ENCODE assay signal across 16 cellular contexts in the genomic region with DNA sequence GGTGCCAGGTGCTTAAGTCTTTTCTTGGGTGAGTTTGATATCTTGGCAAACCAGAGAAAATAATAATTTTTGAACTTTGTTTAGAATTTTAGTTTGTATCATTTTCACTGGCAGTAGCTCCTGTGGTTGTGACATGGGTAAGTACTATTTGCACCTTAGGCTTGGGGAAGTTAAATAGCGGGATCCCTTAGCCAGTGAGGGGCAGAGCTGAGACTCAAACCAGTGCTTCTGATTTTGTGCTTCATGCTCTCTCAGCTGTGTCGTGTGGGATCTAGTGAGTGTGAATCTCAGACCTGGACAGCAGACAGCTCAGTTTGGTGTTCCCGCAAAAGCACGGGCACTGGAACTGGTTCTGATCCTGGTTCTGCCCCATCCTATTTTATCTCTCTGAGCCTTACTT. TPM values are rescaled to one million over a fixed set of nuclear protein-coding genes. Genes with fewer than 3 reads are reported as not detected.
DNase-seq lines count a peak whose midpoint lies in the region; ATAC-seq and TF ChIP-seq lines count a peak whose summit lies in the region.
"Had no signal": no experiment of that assay in that cellular context is flagged by ENCODE, and none has a peak within 500 bp of the region (broad histone marks: within the 10 kb centered on the region; RNA-seq: fewer than 3 reads in every experiment).

No MANE protein-coding gene starts in this region.

- no peak overlapping the region for H3K23ac ChIP-seq in mesendoderm (ENCODE audit: low read length)

- no peak overlapping the region for H3K9ac ChIP-seq in mesendoderm (ENCODE audit: low read length)

- H2BK5ac ChIP-seq in mesendoderm (ENCODE audit: low read length): no peak overlapping the region

- H3K4me1 Mint-ChIP-seq in CD8-positive, alpha-beta T cell (ENCODE audit: low read depth): peaks cover 57% of the 10 kb centered on the region

- H3K4me3 Mint-ChIP-seq in CD8-positive, alpha-beta T cell: no peak overlapping the region
- H3K4me3 Mint-ChIP-seq: activated B cell treated with CpG ODN at 0.5 μM for 24 hours had no signal

- peaks cover 13% of the 10 kb centered on the region for H3K79me1 ChIP-seq in mesendoderm (ENCODE audit: low read length)

- ATAC-seq in CD8-positive, alpha-beta T cell: no peak
- ATAC-seq in HG03108 (IDR thresholded peaks at IDR 0.05; ENCODE audit: unreplicated experiment) (no peak), GM21515 (IDR thresholded peaks at IDR 0.05; ENCODE audit: unreplicated experiment) (no peak), HG03342 (IDR thresholded peaks at IDR 0.05; ENCODE audit: unreplicated experiment) (no peak)
- ATAC-seq: esophagus mucosa had no signal

- intact Hi-C loops in CD8-positive, alpha-beta T cell (cut with DNase I, micrococcal nuclease): no loop called here
- intact Hi-C loops in OCI-LY7 (cut with micrococcal nuclease; ENCODE audit: unreplicated experiment): no loop called here

- peaks cover 14% of the 10 kb centered on the region for H4K20me1 ChIP-seq in OCI-LY7 (ENCODE audit: insufficient read depth, low read length)

- H3K56ac ChIP-seq in mesendoderm (ENCODE audit: low read length): no peak overlapping the region

- TF ChIP-seq CTCF in CD8-positive, alpha-beta T cell (IDR thresholded peaks at IDR 0.05): no peak
- TF ChIP-seq CTCF in OCI-LY7 (conservative IDR thresholded peaks at IDR 0.05; ENCODE audit: low read length): no peak

- H3K4ac ChIP-seq in mesendoderm (ENCODE audit: low read depth, low read length): no peak overlapping the region

- no peak overlapping the region for H2BK120ac ChIP-seq in mesendoderm (ENCODE audit: low read depth, low read length)

- TSS peak; percentile 18 for BruUV-seq in OCI-LY7 (replicated peaks; lab: Mats Ljungman, UMichigan)

- POLR2A ChIA-PET in CD8-positive, alpha-beta T cell (lab: Charles Lee): no interaction called here
- POLR2A ChIA-PET in OCI-LY7 (lab: Charles Lee): interaction anchor here (0.7 to 1.1 kb wide), 2 partner anchors 49 to 441 kb away, joined by 3 read pairs; partner anchors contain the start of gene METTL25B

- H3K27me3 Mint-ChIP-seq in CD8-positive, alpha-beta T cell (ENCODE audit: low read depth): no peaks in the 10 kb centered on the region
- H3K27me3 Mint-ChIP-seq: activated B cell treated with CpG ODN at 0.5 μM for 24 hours had no signal

- no peaks in the 10 kb centered on the region for H3K9me3 ChIP-seq in CD8-positive, alpha-beta T cell (ENCODE audit: low read length)
- H3K9me3 ChIP-seq in OCI-LY7 (ENCODE audit: low read length): no peaks in the 10 kb centered on the region
- H3K9me3 ChIP-seq: adrenal gland, SJSA1, thyroid gland had no signal

- peaks cover 89% of the 10 kb centered on the region for H3K79me2 ChIP-seq in OCI-LY7 (ENCODE audit: insufficient read depth, low read depth, low read length)
- H3K79me2 ChIP-seq in mesendoderm (ENCODE audit: control insufficient read depth, insufficient read depth, low read length): peaks cover 66% of the 10 kb centered on the region

- CTCF ChIA-PET in CD8-positive, alpha-beta T cell (lab: Charles Lee): interaction anchor here (1.0 kb wide), 2 partner anchors 49 to 51 kb away, joined by 3 to 5 read pairs; partner anchors contain the start of genes ISG20L2 and METTL25B
- CTCF ChIA-PET in OCI-LY7 (lab: Charles Lee; ENCODE audit: unreplicated experiment): no interaction called here

- H3K27ac ChIP-seq in CD8-positive, alpha-beta T cell (ENCODE audit: low read depth, low read length): no peak overlapping the region
- H3K27ac ChIP-seq in OCI-LY7 (ENCODE audit: low read depth, low read length, poor library complexity, severe bottlenecking): no peak overlapping the region
- no peak overlapping the region for H3K27ac ChIP-seq in mesendoderm (ENCODE audit: low read depth, low read length)
- H3K27ac ChIP-seq: SJSA1, thyroid gland had no signal

- H3K9me2 ChIP-seq in OCI-LY7 (ENCODE audit: insufficient read depth, low read length): no peaks in the 10 kb centered on the region

- peaks cover 38% of the 10 kb centered on the region for H3K36me3 Mint-ChIP-seq in CD8-positive, alpha-beta T cell

- H3K27me3 ChIP-seq in CD8-positive, alpha-beta T cell (ENCODE audit: insufficient read depth, low read length): no peaks in the 10 kb centered on the region
- no peaks in the 10 kb centered on the region for H3K27me3 ChIP-seq in mesendoderm (ENCODE audit: insufficient read depth, low read length, poor library complexity)
- H3K27me3 ChIP-seq: adrenal gland, SJSA1, thyroid gland had no signal

- peak overlapping the region; percentile 74 for H3K27ac Mint-ChIP-seq in CD8-positive, alpha-beta T cell
- H3K27ac Mint-ChIP-seq: activated B cell treated with CpG ODN at 0.5 μM for 24 hours had no signal

- WGBS in mesendoderm (ENCODE audit: extremely low coverage, insufficient coverage, low lambda C conversion rate): no CpG with 5 or more reads among the region's 4 CpGs

- no peaks in the 10 kb centered on the region for H3K9me3 Mint-ChIP-seq in CD8-positive, alpha-beta T cell
- H3K9me3 Mint-ChIP-seq: activated B cell treated with CpG ODN at 0.5 μM for 24 hours had no signal

- no peak overlapping the region for H4K8ac ChIP-seq in mesendoderm (ENCODE audit: low read depth, low read length)

- H2BK15ac ChIP-seq in mesendoderm (replicated peaks; ENCODE audit: low read depth): no peak overlapping the region

- H3K18ac ChIP-seq in mesendoderm (ENCODE audit: low read length): no peak overlapping the region

- H3K4me3 ChIP-seq in CD8-positive, alpha-beta T cell (ENCODE audit: low read depth, low read length): no peak overlapping the region
- H3K4me3 ChIP-seq in OCI-LY7 (ENCODE audit: low read depth, low read length, poor library complexity, severe bottlenecking) (no peak overlapping the region), mesendoderm (ENCODE audit: low read length) (no peak overlapping the region)
- H3K4me3 ChIP-seq: adrenal gland, SJSA1, thyroid gland had no signal

- peaks cover 3% of the 10 kb centered on the region for H3K36me3 ChIP-seq in CD8-positive, alpha-beta T cell (ENCODE audit: insufficient read depth, low read length)
- peaks cover 70% of the 10 kb centered on the region for H3K36me3 ChIP-seq in OCI-LY7 (ENCODE audit: insufficient read depth, low read length)
- peaks cover 3% of the 10 kb centered on the region for H3K36me3 ChIP-seq in mesendoderm (ENCODE audit: control insufficient read depth, insufficient read depth, low read length)
- H3K36me3 ChIP-seq: adrenal gland, thyroid gland had no signal

- peaks cover 24% of the 10 kb centered on the region for H3K4me1 ChIP-seq in CD8-positive, alpha-beta T cell (ENCODE audit: insufficient read depth, low read length)
- H3K4me1 ChIP-seq in OCI-LY7 (ENCODE audit: insufficient read depth, low read length, poor library complexity, severe bottlenecking): peaks cover 6% of the 10 kb centered on the region
- H3K4me1 ChIP-seq in mesendoderm (ENCODE audit: control insufficient read depth, low read depth, low read length): peaks cover 2% of the 10 kb centered on the region
- H3K4me1 ChIP-seq: SJSA1 had no signal

- H3K4me2 ChIP-seq in OCI-LY7 (ENCODE audit: low read length) (no peak overlapping the region), mesendoderm (ENCODE audit: low read length) (no peak overlapping the region)

- no peak overlapping the region for H2AK5ac ChIP-seq in mesendoderm (ENCODE audit: low read length)

- H4K5ac ChIP-seq in mesendoderm (ENCODE audit: low read length): no peak overlapping the region

- no peak overlapping the region for H2AFZ ChIP-seq in OCI-LY7 (ENCODE audit: low read length)

- no peak for DNase-seq in CD8-positive, alpha-beta T cell
- DNase-seq in OCI-LY7 (ENCODE audit: low spot score) (no peak), mesendoderm (peak; percentile 22)
- DNase-seq: activated B cell treated with CpG ODN at 0.5 μM for 24 hours; NCI-H1417 treated with DMSO at 0.1 percent for 48 hours; NCI-H2171; NCI-H69; nucleus accumbens; stimulated activated naive CD4-positive, alpha-beta T cell had no signal

RNA-seq across cellular contexts. Expression of gene PRCC, which starts 9.6 kb away (rescaled TPM):
- 10 to 100 TPM; 55.6 to 58.4 TPM for total RNA-seq in CD8-positive, alpha-beta T cell
- 53.7 and 54.0 TPM in 2 replicates for total RNA-seq in OCI-LY7 (2014; rRNA removed; shearing (Covaris generic))
- total RNA-seq in OCI-LY7 (2022): 81.5 and 82.9 TPM in 2 replicates
- 153 TPM for polyA plus RNA-seq in mesendoderm (2013, experiment 1 of 2)
- polyA plus RNA-seq in mesendoderm (2013, experiment 2 of 2): 139 TPM

RNA-seq across cellular contexts. Expression of gene HDGF, which starts 25.5 kb away (rescaled TPM):
- total RNA-seq in CD8-positive, alpha-beta T cell: 10 to 100 TPM; 63.1 to 70.6 TPM
- total RNA-seq in OCI-LY7 (2014; rRNA removed; shearing (Covaris generic)): 291 and 346 TPM in 2 replicates
- 315 and 329 TPM in 2 replicates for total RNA-seq in OCI-LY7 (2022)
- 388 TPM for polyA plus RNA-seq in mesendoderm (2013, experiment 1 of 2)
- polyA plus RNA-seq in mesendoderm (2013, experiment 2 of 2): 388 TPM

RNA-seq across cellular contexts. Expression of gene MRPL24, which starts 36.1 kb away (rescaled TPM):
- total RNA-seq in CD8-positive, alpha-beta T cell: 10 to 100 TPM in 1 of 2 experiments, 1 to 10 TPM in 1; 9.1 to 12.5 TPM
- total RNA-seq in OCI-LY7 (2014; rRNA removed; shearing (Covaris generic)): 55.3 and 69.0 TPM in 2 replicates
- 49.3 and 56.6 TPM in 2 replicates for total RNA-seq in OCI-LY7 (2022)
- polyA plus RNA-seq in mesendoderm (2013, experiment 1 of 2): 30.0 TPM
- polyA plus RNA-seq in mesendoderm (2013, experiment 2 of 2): 29.4 TPM

RNA-seq across cellular contexts. Expression of gene SH2D2A, which starts 39.7 kb away (rescaled TPM):
- total RNA-seq in CD8-positive, alpha-beta T cell: 10 to 100 TPM; 85.6 to 86.3 TPM
- total RNA-seq in OCI-LY7 (2014; rRNA removed; shearing (Covaris generic)): 5.5 and 5.8 TPM in 2 replicates
- 2.1 and 2.2 TPM in 2 replicates for total RNA-seq in OCI-LY7 (2022)
- polyA plus RNA-seq in mesendoderm (2013, experiment 1 of 2): 6.7 TPM
- 6.1 TPM for polyA plus RNA-seq in mesendoderm (2013, experiment 2 of 2)
- total RNA-seq: SJSA1 had no signal

RNA-seq across cellular contexts. Expression of gene ISG20L2, which starts 48.4 kb away (rescaled TPM):
- total RNA-seq in CD8-positive, alpha-beta T cell: 10 to 100 TPM; 54.5 to 63.5 TPM
- 36.5 and 37.9 TPM in 2 replicates for total RNA-seq in OCI-LY7 (2014; rRNA removed; shearing (Covaris generic))
- total RNA-seq in OCI-LY7 (2022): 71.3 and 74.1 TPM in 2 replicates
- polyA plus RNA-seq in mesendoderm (2013, experiment 1 of 2): 75.9 TPM
- polyA plus RNA-seq in mesendoderm (2013, experiment 2 of 2): 76.2 TPM

Comparison
In these comparisons a context has a peak if more than half of its experiments do, and no peak if none do; other contexts are left out.
1. RNA of gene HDGF, which starts 25.5 kb away (total RNA-seq): 291 to 346 TPM in OCI-LY7; 63.1 to 70.6 TPM in CD8-positive, alpha-beta T cell; every median in the first group is over 4 times any median in the second.